In the genomic region with DNA sequence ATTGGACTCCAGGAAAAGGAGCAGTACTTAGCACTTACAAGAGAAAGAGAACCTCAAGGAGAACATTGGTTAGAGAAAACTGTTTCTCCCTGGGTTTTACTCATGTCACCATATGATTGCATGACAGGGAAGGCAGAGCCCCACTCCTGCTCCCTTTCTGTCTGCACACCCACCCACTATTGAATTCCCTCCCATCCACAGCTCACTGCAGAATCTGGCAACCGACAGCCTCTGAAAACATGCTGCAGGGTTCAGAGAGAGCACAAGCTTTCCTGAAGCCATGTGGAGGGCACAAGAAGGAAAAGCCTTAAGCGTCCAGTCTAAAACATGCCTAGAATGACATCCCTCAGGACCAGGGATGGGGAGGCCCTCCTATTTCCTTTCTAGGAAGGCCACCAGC, we compare ENCODE assay signal across 1 cellular context.
TF ChIP-seq lines count a peak whose summit lies in the region.

No MANE protein-coding gene starts in this region.

TF ChIP-seq in H1, 55 proteins besides CTCF, POLR2A, EP300 and RAD21:
- TF ChIP-seq RFX5 (IDR thresholded peaks at IDR 0.05; ENCODE audit: borderline replicate concordance, low read depth, low read length) (no peak), RBBP5 (IDR thresholded peaks at IDR 0.05; ENCODE audit: borderline replicate concordance, low read depth, low read length) (no peak), KDM5A (IDR thresholded peaks at IDR 0.05; ENCODE audit: low read length) (no peak), CREB1 (IDR thresholded peaks at IDR 0.05) (no peak), RNF2 (IDR thresholded peaks at IDR 0.05; ENCODE audit: borderline replicate concordance, low read depth, low read length, missing control alignments, poor library complexity, severe bottlenecking) (no peak), NRF1 (IDR thresholded peaks at IDR 0.05; ENCODE audit: low read depth, low read length) (no peak), TCF12 (IDR thresholded peaks at IDR 0.05; ENCODE audit: low read depth, low read length) (no peak), KDM4A (IDR thresholded peaks at IDR 0.05; ENCODE audit: low read depth, low read length, severe bottlenecking) (no peak), CBX5 (IDR thresholded peaks at IDR 0.05; ENCODE audit: low read depth, low read length) (no peak), SP1 (IDR thresholded peaks at IDR 0.05; ENCODE audit: low read depth, low read length) (no peak), EZH2 (IDR thresholded peaks at IDR 0.05; ENCODE audit: low read depth, low read length, severe bottlenecking) (no peak), ASH2L (IDR thresholded peaks at IDR 0.05; ENCODE audit: low read length) (no peak), CHD1 (IDR thresholded peaks at IDR 0.05; ENCODE audit: low read depth, low read length) (no peak), POLR2AphosphoS5 (IDR thresholded peaks at IDR 0.05; ENCODE audit: low read depth, low read length) (no peak), BRCA1 (IDR thresholded peaks at IDR 0.05; ENCODE audit: low read depth, low read length) (no peak), SUZ12 (IDR thresholded peaks at IDR 0.05; ENCODE audit: low read length) (no peak), FOSL1 (IDR thresholded peaks at IDR 0.05; ENCODE audit: insufficient read depth, low read depth, low read length) (no peak)
- TF ChIP-seq, protein P1, sequence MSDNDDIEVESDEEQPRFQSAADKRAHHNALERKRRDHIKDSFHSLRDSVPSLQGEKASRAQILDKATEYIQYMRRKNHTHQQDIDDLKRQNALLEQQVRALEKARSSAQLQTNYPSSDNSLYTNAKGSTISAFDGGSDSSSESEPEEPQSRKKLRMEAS (IDR thresholded peaks at IDR 0.05): no peak
- TF ChIP-seq, protein P2, sequence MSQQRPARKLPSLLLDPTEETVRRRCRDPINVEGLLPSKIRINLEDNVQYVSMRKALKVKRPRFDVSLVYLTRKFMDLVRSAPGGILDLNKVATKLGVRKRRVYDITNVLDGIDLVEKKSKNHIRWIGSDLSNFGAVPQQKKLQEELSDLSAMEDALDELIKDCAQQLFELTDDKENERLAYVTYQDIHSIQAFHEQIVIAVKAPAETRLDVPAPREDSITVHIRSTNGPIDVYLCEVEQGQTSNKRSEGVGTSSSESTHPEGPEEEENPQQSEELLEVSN (IDR thresholded peaks at IDR 0.05): no peak
- TF ChIP-seq, protein P3, sequence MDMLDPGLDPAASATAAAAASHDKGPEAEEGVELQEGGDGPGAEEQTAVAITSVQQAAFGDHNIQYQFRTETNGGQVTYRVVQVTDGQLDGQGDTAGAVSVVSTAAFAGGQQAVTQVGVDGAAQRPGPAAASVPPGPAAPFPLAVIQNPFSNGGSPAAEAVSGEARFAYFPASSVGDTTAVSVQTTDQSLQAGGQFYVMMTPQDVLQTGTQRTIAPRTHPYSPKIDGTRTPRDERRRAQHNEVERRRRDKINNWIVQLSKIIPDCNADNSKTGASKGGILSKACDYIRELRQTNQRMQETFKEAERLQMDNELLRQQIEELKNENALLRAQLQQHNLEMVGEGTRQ (IDR thresholded peaks at IDR 0.05; ENCODE audit: low read length): no peak
